ENCODE assay signal across 10 cellular contexts in genomic region chr15:67091966-67092677, GRCh38. TPM values are rescaled to one million over a fixed set of nuclear protein-coding genes. Genes with fewer than 3 reads are reported as not detected.
A peak's percentile ranks its signal among the peaks of the same experiment; 100 is the strongest.
DNase-seq lines count a peak whose midpoint lies in the region; ATAC-seq, FAIRE-seq and TF ChIP-seq lines count a peak whose summit lies in the region.
"Had no signal": no experiment of that assay in that cellular context is flagged by ENCODE, and none has a peak within 500 bp of the region (broad histone marks: within the 10 kb centered on the region; RNA-seq: fewer than 3 reads in every experiment).

No MANE protein-coding gene starts in this region.

- no peak overlapping the region for H3K9ac ChIP-seq in SU-DHL-6 (ENCODE audit: low read length)

- 75 to 86% (median 80%) methylated on average over 7 of the region's 7 CpGs for whole genome bisulfite sequencing in heart left ventricle, 4 donors

- no peak overlapping the region for H2AFZ ChIP-seq in SU-DHL-6 (ENCODE audit: low read depth, low read length, severe bottlenecking)

- no peak for ATAC-seq in activated CD4-positive, alpha-beta T cell treated with anti-CD3 and anti-CD28 coated beads for 36 hours
- ATAC-seq in heart left ventricle, result no peak
- ATAC-seq in stimulated activated effector memory CD8-positive, alpha-beta T cell treated with anti-CD3 and anti-CD28 coated beads, Interleukin-12 subunit alpha, Interleukin-12 subunit beta, amount 100 ng/mL, for 72 hours, result no peak

- H3K27ac Mint-ChIP-seq in activated CD4-positive, alpha-beta T cell treated with anti-CD3 and anti-CD28 coated beads for 36 hours, result peak overlapping the region; percentile 62
- H3K27ac Mint-ChIP-seq in stimulated activated effector memory CD8-positive, alpha-beta T cell treated with anti-CD3 and anti-CD28 coated beads, Interleukin-12 subunit alpha, Interleukin-12 subunit beta, amount 100 ng/mL, for 72 hours, result peak overlapping the region; percentile 93

- POLR2A ChIA-PET in activated CD4-positive, alpha-beta T cell treated with anti-CD3 and anti-CD28 coated beads for 36 hours (lab: Charles Lee), result interaction anchor here (1.7 kb wide), 1 partner anchor 9 kb away, joined by 6 read pairs; no protein-coding TSS in a partner anchor
- POLR2A ChIA-PET in HEK293T (lab: Yijun Ruan, JAX), result no interaction called here

- CTCF ChIA-PET in activated CD4-positive, alpha-beta T cell treated with anti-CD3 and anti-CD28 coated beads for 36 hours (lab: Charles Lee), result interaction anchor here (2.4 kb wide), 1 partner anchor 9 kb away, joined by 9 read pairs; no protein-coding TSS in a partner anchor
- CTCF ChIA-PET in HEK293T (lab: Yijun Ruan, JAX), result no interaction called here

- H3K79me2 ChIP-seq in SU-DHL-6 (ENCODE audit: insufficient read depth, low read length), result peaks cover 12% of the 10 kb centered on the region

- peak overlapping the region; percentile 69 for H3K27ac ChIP-seq in SU-DHL-6 (ENCODE audit: low read depth, low read length)
- peak overlapping the region in 9 of 12 donors; percentile 5 to 59 (median 30) for H3K27ac ChIP-seq in heart left ventricle

- H3K27me3 ChIP-seq in SU-DHL-6 (ENCODE audit: low read length) (no peaks in the 10 kb centered on the region), heart left ventricle (no peaks in the 10 kb centered on the region)

- H3K4me1 ChIP-seq in heart left ventricle, result peaks cover 23 to 91% (median 60%) of the 10 kb centered on the region in 12 donors

- no peak for DNase-seq in activated CD4-positive, alpha-beta T cell treated with anti-CD3 and anti-CD28 coated beads for 36 hours
- DNase-seq in activated CD4-positive, alpha-beta T cell treated with anti-CD3 and anti-CD28 coated beads, Interleukin-2, amount 50 U/mL, for 1 hour, result no peak
- DNase-seq in heart left ventricle, result no peak
- DNase-seq in stimulated activated effector memory CD8-positive, alpha-beta T cell treated with anti-CD3 and anti-CD28 coated beads, Interleukin-12 subunit alpha, Interleukin-12 subunit beta, amount 100 ng/mL, for 72 hours (ENCODE audit: low spot score in 2 of 2), result no peak
- DNase-seq in HEK293T (ENCODE audit: extremely low spot score), result no peak
- no peak for DNase-seq in mucosa of gallbladder (ENCODE audit: low spot score)
- no peak for DNase-seq in HTR-8/SVneo (ENCODE audit: insufficient read length, low spot score)
- DNase-seq: NCI-H526 treated with DMSO at 0.1 percent for 48 hours had no signal

- no peak for FAIRE-seq in HTR-8/SVneo (lab: Jason Lieb, UNC)
- FAIRE-seq: bronchial epithelial cell had no signal

- no peak overlapping the region for H3K4me3 Mint-ChIP-seq in activated CD4-positive, alpha-beta T cell treated with anti-CD3 and anti-CD28 coated beads for 36 hours
- H3K4me3 Mint-ChIP-seq in stimulated activated effector memory CD8-positive, alpha-beta T cell treated with anti-CD3 and anti-CD28 coated beads, Interleukin-12 subunit alpha, Interleukin-12 subunit beta, amount 100 ng/mL, for 72 hours, result peak overlapping the region; percentile 71

- H3K27me3 Mint-ChIP-seq in activated CD4-positive, alpha-beta T cell treated with anti-CD3 and anti-CD28 coated beads for 36 hours, result no peaks in the 10 kb centered on the region

- H3K4me1 Mint-ChIP-seq in activated CD4-positive, alpha-beta T cell treated with anti-CD3 and anti-CD28 coated beads for 36 hours, result peaks cover 90% of the 10 kb centered on the region
- H3K4me1 Mint-ChIP-seq in stimulated activated effector memory CD8-positive, alpha-beta T cell treated with anti-CD3 and anti-CD28 coated beads, Interleukin-12 subunit alpha, Interleukin-12 subunit beta, amount 100 ng/mL, for 72 hours, result peaks cover 98% of the 10 kb centered on the region

- H3K4me3 ChIP-seq in SU-DHL-6 (ENCODE audit: insufficient read depth, low read length, poor library complexity, severe bottlenecking) (no peak overlapping the region), heart left ventricle (no peak overlapping the region)

- TF ChIP-seq POLR2A in heart left ventricle (IDR thresholded peaks at IDR 0.05), result no peak

- H3K9me3 ChIP-seq in SU-DHL-6 (ENCODE audit: insufficient read depth, low read length) (no peaks in the 10 kb centered on the region), heart left ventricle (no peaks in the 10 kb centered on the region)

- H3K9me2 ChIP-seq in SU-DHL-6 (replicated peaks; ENCODE audit: insufficient read depth, low read length), result no peaks in the 10 kb centered on the region

- no peaks in the 10 kb centered on the region for H4K20me1 ChIP-seq in SU-DHL-6 (ENCODE audit: low read depth, low read length)

- H3K9me3 Mint-ChIP-seq in activated CD4-positive, alpha-beta T cell treated with anti-CD3 and anti-CD28 coated beads for 36 hours (ENCODE audit: low read depth), result no peaks in the 10 kb centered on the region
- no peaks in the 10 kb centered on the region for H3K9me3 Mint-ChIP-seq in stimulated activated effector memory CD8-positive, alpha-beta T cell treated with anti-CD3 and anti-CD28 coated beads, Interleukin-12 subunit alpha, Interleukin-12 subunit beta, amount 100 ng/mL, for 72 hours

- TF ChIP-seq CTCF in SU-DHL-6 (IDR thresholded peaks at IDR 0.05; ENCODE audit: insufficient read depth, low read length, poor library complexity, severe bottlenecking), result no peak
- no peak for TF ChIP-seq CTCF in heart left ventricle (IDR thresholded peaks at IDR 0.05)

- H3F3A ChIP-seq in SU-DHL-6 (ENCODE audit: insufficient read depth), result peaks cover 14% of the 10 kb centered on the region

- intact Hi-C loops in activated CD4-positive, alpha-beta T cell treated with anti-CD3 and anti-CD28 coated beads for 36 hours (cut with DNase I, micrococcal nuclease), result loop anchor here in 1 of 2 experiments (1.0 kb wide), 1 partner anchor 9 kb away; no protein-coding TSS in a partner anchor
- intact Hi-C loops in heart left ventricle (cut with DNase I), result no loop called here

- H3K36me3 ChIP-seq in SU-DHL-6 (ENCODE audit: low read length) (no peaks in the 10 kb centered on the region), heart left ventricle (peaks cover 0 to 13% (median 0%) of the 10 kb centered on the region in 9 donors)

- peaks cover 21% of the 10 kb centered on the region for H3K36me3 Mint-ChIP-seq in activated CD4-positive, alpha-beta T cell treated with anti-CD3 and anti-CD28 coated beads for 36 hours (ENCODE audit: low read depth)
- peaks cover 38% of the 10 kb centered on the region for H3K36me3 Mint-ChIP-seq in stimulated activated effector memory CD8-positive, alpha-beta T cell treated with anti-CD3 and anti-CD28 coated beads, Interleukin-12 subunit alpha, Interleukin-12 subunit beta, amount 100 ng/mL, for 72 hours

- peak overlapping the region; percentile 50 for H3K4me2 ChIP-seq in SU-DHL-6 (ENCODE audit: low read depth, low read length, poor library complexity, severe bottlenecking)

TF ChIP-seq in HEK293T, 16 proteins besides CTCF, POLR2A, EP300 and RAD21:
- TF ChIP-seq ARNT (IDR thresholded peaks at IDR 0.05) (no peak), FOXM1 (IDR thresholded peaks at IDR 0.05; ENCODE audit: borderline replicate concordance) (no peak)

RNA-seq across cellular contexts. Expression of gene SMAD3, which starts 26.7 kb away (rescaled TPM):
- total RNA-seq in activated CD4-positive, alpha-beta T cell treated with anti-CD3 and anti-CD28 coated beads for 36 hours, result 10 to 100 TPM; 33.7 to 40.8 TPM
- total RNA-seq in heart left ventricle, result 10 to 100 TPM; 12.1 to 34.3 (median 16.3) TPM
- polyA plus RNA-seq in heart left ventricle, result 1 to 10 TPM; 5.6 to 9.8 TPM
- 59.0 TPM for total RNA-seq in mucosa of gallbladder
